ENCODE assay signal across 20 cellular contexts in the genomic region with DNA sequence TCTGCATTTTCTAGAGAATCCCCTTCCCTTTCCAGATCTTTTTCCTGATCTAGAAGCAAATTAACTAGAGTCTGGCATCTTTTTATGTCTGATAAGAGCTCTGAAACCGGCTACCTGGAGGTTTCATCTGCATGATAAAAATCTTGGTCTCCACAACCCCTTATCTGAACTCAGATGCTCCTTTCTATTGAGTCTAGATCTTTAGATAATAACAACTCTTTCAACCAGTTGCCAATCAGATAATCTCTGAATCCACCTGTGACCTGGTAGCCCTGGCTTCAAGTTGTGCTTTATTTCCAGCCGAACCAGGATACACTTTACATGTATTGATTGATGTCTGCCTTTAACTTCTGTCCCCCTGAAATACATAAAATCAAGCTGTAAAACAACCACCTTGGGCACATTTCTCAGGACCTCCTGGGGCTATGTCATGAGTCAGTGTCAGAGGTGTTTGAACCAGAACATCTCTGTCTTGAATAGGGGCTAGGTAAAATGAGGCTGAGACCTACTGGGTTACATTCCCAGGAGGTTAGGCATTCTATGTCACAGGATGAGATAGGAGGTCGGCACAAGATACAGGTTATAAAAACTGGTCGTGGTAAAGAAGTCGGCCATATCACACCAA. TPM values are rescaled to one million over a fixed set of nuclear protein-coding genes. Genes with fewer than 3 reads are reported as not detected.
DNase-seq lines count a peak whose midpoint lies in the region; ATAC-seq and TF ChIP-seq lines count a peak whose summit lies in the region.
"Had no signal": no experiment of that assay in that cellular context is flagged by ENCODE, and none has a peak within 500 bp of the region (broad histone marks: within the 10 kb centered on the region; RNA-seq: fewer than 3 reads in every experiment).

No MANE protein-coding gene starts in this region.

- no peak overlapping the region for H3K23ac ChIP-seq in mesendoderm (ENCODE audit: low read length)

- H3K4me1 ChIP-seq in mesendoderm (ENCODE audit: control insufficient read depth, low read depth, low read length) (peaks cover 8% of the 10 kb centered on the region), upper lobe of left lung (peaks cover 0 to 16% (median 5%) of the 10 kb centered on the region in 4 donors)
- H3K4me1 ChIP-seq: BLaER1 had no signal

- no peaks in the 10 kb centered on the region for H3K9me3 Mint-ChIP-seq in activated CD8-positive, alpha-beta T cell treated with anti-CD3 and anti-CD28 coated beads for 36 hours
- peaks cover 7% of the 10 kb centered on the region for H3K9me3 Mint-ChIP-seq in activated CD8-positive, alpha-beta T cell treated with anti-CD3 and anti-CD28 coated beads, Interleukin-2, amount 10 ng/mL, durations not matched to agents 7 days and 5 days (ENCODE audit: insufficient read depth)
- H3K9me3 Mint-ChIP-seq in activated T-helper 17 cell treated with anti-CD3 and anti-CD28 coated beads, Interleukin-2, amount 50 U/mL, for 72 hours, result no peaks in the 10 kb centered on the region

- TF ChIP-seq EP300 in upper lobe of left lung (IDR thresholded peaks at IDR 0.05), result no peak

- no peak overlapping the region for H3K4me2 ChIP-seq in mesendoderm (ENCODE audit: low read length)
- H3K4me2 ChIP-seq: BLaER1 had no signal

- H3K36me3 ChIP-seq in mesendoderm (ENCODE audit: control insufficient read depth, insufficient read depth, low read length) (no peaks in the 10 kb centered on the region), upper lobe of left lung (no peaks in the 10 kb centered on the region)

- H2BK15ac ChIP-seq in mesendoderm (replicated peaks; ENCODE audit: low read depth), result no peak overlapping the region

- no peak overlapping the region for H3K4me3 ChIP-seq in mesendoderm (ENCODE audit: low read length)
- no peak overlapping the region for H3K4me3 ChIP-seq in upper lobe of left lung
- H3K4me3 ChIP-seq: BLaER1, MG63 had no signal

- DNase-seq in activated CD8-positive, alpha-beta T cell treated with anti-CD3 and anti-CD28 coated beads for 36 hours, result no peak
- no peak for DNase-seq in activated CD8-positive, alpha-beta T cell treated with anti-CD3 and anti-CD28 coated beads, Interleukin-2, amount 10 ng/mL, durations not matched to agents 7 days and 5 days
- DNase-seq in mesendoderm (peak; percentile 90), upper lobe of left lung (no peak), NCI-H524 treated with DMSO at 0.1 percent for 48 hours (lab: John Stamatoyannopoulos, UW) (no peak)
- no peak for DNase-seq in effector CD8-positive, alpha-beta T cell (lab: John Stamatoyannopoulos, UW)
- DNase-seq: 8988T, DMS 273 treated with DMSO at 0.1 percent for 48 hours, EL, HCEC 1CT, KG1, MG63, NCI-H1092 treated with DMSO at 0.1 percent for 48 hours, NCI-H1694, NCI-H345, Right ventricle myocardium superior had no signal

- no peak for TF ChIP-seq CTCF in activated CD8-positive, alpha-beta T cell treated with anti-CD3 and anti-CD28 coated beads for 36 hours (IDR thresholded peaks at IDR 0.05)
- no peak for TF ChIP-seq CTCF in upper lobe of left lung (IDR thresholded peaks at IDR 0.05)

- peak overlapping the region; percentile 37 for H3K56ac ChIP-seq in mesendoderm (ENCODE audit: low read length)

- POLR2A ChIA-PET in activated CD8-positive, alpha-beta T cell treated with anti-CD3 and anti-CD28 coated beads for 36 hours (lab: Charles Lee), result no interaction called here
- POLR2A ChIA-PET in activated CD8-positive, alpha-beta T cell treated with anti-CD3 and anti-CD28 coated beads, Interleukin-2, amount 10 ng/mL, durations not matched to agents 7 days and 5 days (lab: Charles Lee), result no interaction called here

- H3K79me1 ChIP-seq in mesendoderm (ENCODE audit: low read length), result peaks cover 6% of the 10 kb centered on the region

- intact Hi-C loops in activated CD8-positive, alpha-beta T cell treated with anti-CD3 and anti-CD28 coated beads for 36 hours (cut with micrococcal nuclease), result no loop called here

- WGBS in mesendoderm (ENCODE audit: extremely low coverage, insufficient coverage, low lambda C conversion rate), result no CpG with 5 or more reads among the region's 5 CpGs
- WGBS in upper lobe of left lung, 2 donors, result 86 to 87% methylated on average over 5 of the region's 5 CpGs

- no peak overlapping the region for H3K9ac ChIP-seq in mesendoderm (ENCODE audit: low read length)
- H3K9ac ChIP-seq: BLaER1 had no signal

- CTCF ChIA-PET in activated CD8-positive, alpha-beta T cell treated with anti-CD3 and anti-CD28 coated beads for 36 hours (lab: Charles Lee), result no interaction called here
- CTCF ChIA-PET in activated CD8-positive, alpha-beta T cell treated with anti-CD3 and anti-CD28 coated beads, Interleukin-2, amount 10 ng/mL, durations not matched to agents 7 days and 5 days (lab: Charles Lee), result interaction anchor here (1.0 kb wide), 2 partner anchors 21 kb away, joined by 3 read pairs; a partner anchor contains a TSS

- no peak for ATAC-seq in activated CD8-positive, alpha-beta T cell treated with anti-CD3 and anti-CD28 coated beads for 36 hours
- ATAC-seq in activated CD8-positive, alpha-beta T cell treated with anti-CD3 and anti-CD28 coated beads, Interleukin-2, amount 10 ng/mL, durations not matched to agents 7 days and 5 days, result no peak
- no peak for ATAC-seq in activated T-helper 17 cell treated with anti-CD3 and anti-CD28 coated beads, Interleukin-2, amount 50 U/mL, for 72 hours (replicated peaks)
- no peak for ATAC-seq in HG02798 (IDR thresholded peaks at IDR 0.05; ENCODE audit: poor library complexity, unreplicated experiment)
- no peak for ATAC-seq in upper lobe of left lung (ENCODE audit: low FRiP score in 2 of 2)
- ATAC-seq: Panc1 had no signal

- no peaks in the 10 kb centered on the region for H3K9me3 ChIP-seq in upper lobe of left lung
- H3K9me3 ChIP-seq: MG63 had no signal

- H3K36me3 Mint-ChIP-seq in activated CD8-positive, alpha-beta T cell treated with anti-CD3 and anti-CD28 coated beads for 36 hours (ENCODE audit: low read depth), result peaks cover 17% of the 10 kb centered on the region
- peaks cover 41% of the 10 kb centered on the region for H3K36me3 Mint-ChIP-seq in activated CD8-positive, alpha-beta T cell treated with anti-CD3 and anti-CD28 coated beads, Interleukin-2, amount 10 ng/mL, durations not matched to agents 7 days and 5 days (ENCODE audit: low read depth)
- H3K36me3 Mint-ChIP-seq in activated T-helper 17 cell treated with anti-CD3 and anti-CD28 coated beads, Interleukin-2, amount 50 U/mL, for 72 hours (ENCODE audit: low read depth), result peaks cover 15% of the 10 kb centered on the region

- H2AK5ac ChIP-seq in mesendoderm (ENCODE audit: low read length), result no peak overlapping the region

- no peaks in the 10 kb centered on the region for H3K27me3 ChIP-seq in mesendoderm (ENCODE audit: insufficient read depth, low read length, poor library complexity)
- no peaks in the 10 kb centered on the region for H3K27me3 ChIP-seq in upper lobe of left lung
- H3K27me3 ChIP-seq: BLaER1, MG63 had no signal

- H3K79me2 ChIP-seq in mesendoderm (ENCODE audit: control insufficient read depth, insufficient read depth, low read length), result peaks cover 25% of the 10 kb centered on the region

- no peak overlapping the region for H3K4me3 Mint-ChIP-seq in activated CD8-positive, alpha-beta T cell treated with anti-CD3 and anti-CD28 coated beads for 36 hours
- H3K4me3 Mint-ChIP-seq in activated CD8-positive, alpha-beta T cell treated with anti-CD3 and anti-CD28 coated beads, Interleukin-2, amount 10 ng/mL, durations not matched to agents 7 days and 5 days, result no peak overlapping the region
- no peak overlapping the region for H3K4me3 Mint-ChIP-seq in activated T-helper 17 cell treated with anti-CD3 and anti-CD28 coated beads, Interleukin-2, amount 50 U/mL, for 72 hours

- H2BK5ac ChIP-seq in mesendoderm (ENCODE audit: low read length), result peak overlapping the region; percentile 71

- no peak overlapping the region for H4K5ac ChIP-seq in mesendoderm (ENCODE audit: low read length)

- TF ChIP-seq POLR2A in upper lobe of left lung (IDR thresholded peaks at IDR 0.05), result no peak

- H3K4ac ChIP-seq in mesendoderm (ENCODE audit: low read depth, low read length), result no peak overlapping the region

- H3K27ac ChIP-seq in mesendoderm (ENCODE audit: low read depth, low read length), result peak overlapping the region; percentile 74
- H3K27ac ChIP-seq in upper lobe of left lung, result no peak overlapping the region
- H3K27ac ChIP-seq: BLaER1 had no signal

- no peak overlapping the region for H4K8ac ChIP-seq in mesendoderm (ENCODE audit: low read depth, low read length)

- H2BK120ac ChIP-seq in mesendoderm (ENCODE audit: low read depth, low read length), result no peak overlapping the region

- H3K18ac ChIP-seq in mesendoderm (ENCODE audit: low read length), result peak overlapping the region; percentile 66

- H3K27ac Mint-ChIP-seq in activated CD8-positive, alpha-beta T cell treated with anti-CD3 and anti-CD28 coated beads for 36 hours, result peak overlapping the region; percentile 23
- H3K27ac Mint-ChIP-seq in activated CD8-positive, alpha-beta T cell treated with anti-CD3 and anti-CD28 coated beads, Interleukin-2, amount 10 ng/mL, durations not matched to agents 7 days and 5 days, result no peak overlapping the region
- H3K27ac Mint-ChIP-seq in activated T-helper 17 cell treated with anti-CD3 and anti-CD28 coated beads, Interleukin-2, amount 50 U/mL, for 72 hours, result peak overlapping the region; percentile 86

- peaks cover 26% of the 10 kb centered on the region for H3K4me1 Mint-ChIP-seq in activated CD8-positive, alpha-beta T cell treated with anti-CD3 and anti-CD28 coated beads for 36 hours (ENCODE audit: low read depth)
- H3K4me1 Mint-ChIP-seq in activated CD8-positive, alpha-beta T cell treated with anti-CD3 and anti-CD28 coated beads, Interleukin-2, amount 10 ng/mL, durations not matched to agents 7 days and 5 days (ENCODE audit: low read depth), result peaks cover 27% of the 10 kb centered on the region
- peaks cover 28% of the 10 kb centered on the region for H3K4me1 Mint-ChIP-seq in activated T-helper 17 cell treated with anti-CD3 and anti-CD28 coated beads, Interleukin-2, amount 50 U/mL, for 72 hours

- no peaks in the 10 kb centered on the region for H3K27me3 Mint-ChIP-seq in activated CD8-positive, alpha-beta T cell treated with anti-CD3 and anti-CD28 coated beads for 36 hours
- H3K27me3 Mint-ChIP-seq in activated CD8-positive, alpha-beta T cell treated with anti-CD3 and anti-CD28 coated beads, Interleukin-2, amount 10 ng/mL, durations not matched to agents 7 days and 5 days (ENCODE audit: low read depth), result no peaks in the 10 kb centered on the region
- no peaks in the 10 kb centered on the region for H3K27me3 Mint-ChIP-seq in activated T-helper 17 cell treated with anti-CD3 and anti-CD28 coated beads, Interleukin-2, amount 50 U/mL, for 72 hours

RNA-seq across cellular contexts. Expression of a gene that starts 20.7 kb away (rescaled TPM):
- 10 to 100 TPM; 47.8 to 50.2 TPM for total RNA-seq in activated CD8-positive, alpha-beta T cell treated with anti-CD3 and anti-CD28 coated beads for 36 hours
- total RNA-seq in activated CD8-positive, alpha-beta T cell treated with anti-CD3 and anti-CD28 coated beads, Interleukin-2, amount 10 ng/mL, durations not matched to agents 7 days and 5 days, result 10 to 100 TPM; 48.6 to 51.2 TPM
- 10 to 100 TPM; 53.2 to 62.7 TPM for total RNA-seq in activated T-helper 17 cell treated with anti-CD3 and anti-CD28 coated beads, Interleukin-2, amount 50 U/mL, for 72 hours
- polyA plus RNA-seq in mesendoderm (2013, experiment 1 of 2), result 103 TPM
- polyA plus RNA-seq in mesendoderm (2013, experiment 2 of 2), result 104 TPM
- 10 to 100 TPM; 39.8 to 82.6 (median 57.6) TPM for total RNA-seq in upper lobe of left lung
